ENCODE assay signal across 17 cellular contexts in the genomic region with DNA sequence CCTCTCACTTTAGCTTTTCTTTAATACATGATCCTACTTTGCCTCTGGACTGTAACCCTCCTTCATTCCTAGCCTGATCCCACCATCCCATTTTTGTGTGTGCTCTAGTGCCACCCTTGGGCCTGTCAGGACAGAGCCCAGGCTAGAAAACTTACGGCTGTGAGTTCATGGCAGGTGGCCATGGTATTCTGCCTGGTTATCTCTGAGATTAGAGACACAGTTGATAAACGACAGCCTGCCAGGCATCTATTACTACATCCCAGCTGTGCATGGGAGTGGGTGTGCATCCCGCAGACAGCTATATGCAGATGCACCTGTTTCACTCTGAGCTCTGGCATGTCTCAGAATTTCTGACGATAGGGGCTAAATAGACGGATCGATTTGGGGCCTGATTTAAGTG.
DNase-seq lines count a peak whose midpoint lies in the region; ATAC-seq, FAIRE-seq and TF ChIP-seq lines count a peak whose summit lies in the region.
"Had no signal": no experiment of that assay in that cellular context is flagged by ENCODE, and none has a peak within 500 bp of the region (broad histone marks: within the 10 kb centered on the region; RNA-seq: fewer than 3 reads in every experiment).

No MANE protein-coding gene starts in this region.

- H3K27me3 ChIP-seq in H1 (replicated peaks in 1 of 4; ENCODE audit: control insufficient read depth in 3 of 4, extremely low read depth in 1 of 4, insufficient read depth in 3 of 4, low read length in 3 of 4) = no peaks in the 10 kb centered on the region

- peak; percentile 26 to 41; a peak in 2 of 4 replicates for TF ChIP-seq RAD21 in H1 (IDR thresholded peaks at IDR 0.05 in 1 of 2, conservative IDR thresholded peaks at IDR 0.05 in 1 of 2; ENCODE audit: low read depth in 2 of 2, low read length in 2 of 2)

- no peak overlapping the region for H2BK20ac ChIP-seq in H1 (ENCODE audit: low read length)

- H2BK120ac ChIP-seq in H1 (replicated peaks; ENCODE audit: low read depth, low read length) = no peak overlapping the region

- H3K23ac ChIP-seq in H1 (ENCODE audit: insufficient read length) = no peak overlapping the region

- no peaks in the 10 kb centered on the region for H3K79me2 ChIP-seq in H1 (ENCODE audit: control insufficient read depth in 1 of 2, insufficient read depth in 2 of 2, low read length in 2 of 2)

- no peak overlapping the region for H3K4me2 ChIP-seq in H1 (ENCODE audit: insufficient read depth in 1 of 2, low read depth in 2 of 2, low read length in 2 of 2)

- no peak overlapping the region for H2BK5ac ChIP-seq in H1 (ENCODE audit: low read depth, low read length)

- ATAC-seq in GM19397 (IDR thresholded peaks at IDR 0.05; ENCODE audit: unreplicated experiment) = no peak

- H2AFZ ChIP-seq in H1 (ENCODE audit: low read length) = no peak overlapping the region
- H2AFZ ChIP-seq: GM23248 had no signal

- H4K8ac ChIP-seq in H1 (ENCODE audit: extremely low read depth, insufficient read depth, low read length) = no peak overlapping the region

- no peaks in the 10 kb centered on the region for H4K20me1 ChIP-seq in H1 (replicated peaks in 1 of 2; ENCODE audit: control insufficient read depth in 1 of 2, insufficient read depth in 2 of 2, low read length in 2 of 2)

- no peaks in the 10 kb centered on the region for H3K23me2 ChIP-seq in H1 (ENCODE audit: low read depth, low read length)

- H3K56ac ChIP-seq in H1 (replicated peaks; ENCODE audit: insufficient read length, low read depth, low read length) = no peak overlapping the region

- peaks cover 5 to 6% of the 10 kb centered on the region in 2 experiments for H3K9me3 ChIP-seq in H1 (ENCODE audit: insufficient read depth in 2 of 2, low read depth in 1 of 2, low read length in 1 of 2)
- H3K9me3 ChIP-seq: HAP-1 had no signal

- TF ChIP-seq EP300 in H1 (IDR thresholded peaks at IDR 0.05; ENCODE audit: borderline replicate concordance in 1 of 2, low read depth in 2 of 2, low read length in 2 of 2) = no peak

- WGBS in H1 (ENCODE audit: extremely low coverage in 1 of 2, insufficient coverage in 1 of 2, insufficient read length in 1 of 2, insufficient replicate concordance in 2 of 2, low coverage in 1 of 2, low lambda C conversion rate in 2 of 2, missing lambda C conversion rate in 1 of 2), 2 experiments = 85% methylated on average over 6 of the region's 6 CpGs; no CpG with 5 or more reads in 1 of the 2 experiments

- H2AK5ac ChIP-seq in H1 (ENCODE audit: low read depth, low read length) = no peak overlapping the region

- no peak overlapping the region for H3K4me3 ChIP-seq in H1 (ENCODE audit: extremely low read depth in 1 of 4, insufficient read depth in 2 of 4, low read depth in 3 of 4, low read length in 4 of 4)
- H3K4me3 ChIP-seq: GM23248, HAP-1 had no signal

- no peak overlapping the region for H2BK15ac ChIP-seq in H1 (ENCODE audit: low read length)

- no peaks in the 10 kb centered on the region for H3K4me1 ChIP-seq in H1 (replicated peaks in 1 of 4; ENCODE audit: control insufficient read depth in 3 of 4, insufficient read depth in 4 of 4, low read length in 3 of 4)
- H3K4me1 ChIP-seq: HAP-1 had no signal

- no peak overlapping the region for H4K5ac ChIP-seq in H1 (ENCODE audit: insufficient read length, low read depth, low read length)

- H4K91ac ChIP-seq in H1 (replicated peaks; ENCODE audit: insufficient read length, low read length) = no peak overlapping the region

- H3K14ac ChIP-seq in H1 (ENCODE audit: insufficient read length) = no peak overlapping the region

- H3K18ac ChIP-seq in H1 (ENCODE audit: extremely low read depth, low read length) = no peak overlapping the region

- no peak for FAIRE-seq in H1 (lab: Jason Lieb, UNC)
- FAIRE-seq: A204.1, RCC 7860 had no signal

- no peaks in the 10 kb centered on the region for H3K36me3 ChIP-seq in H1 (ENCODE audit: control insufficient read depth in 2 of 4, insufficient read depth in 4 of 4, low read length in 3 of 4)
- H3K36me3 ChIP-seq: HAP-1 had no signal

- TF ChIP-seq POLR2A in H1 (IDR thresholded peaks at IDR 0.05; ENCODE audit: control extremely low read depth in 1 of 2, low read depth in 2 of 2, low read length in 2 of 2) = no peak

- H3K9ac ChIP-seq in H1 (replicated peaks in 1 of 4; ENCODE audit: extremely low read depth in 1 of 4, low read depth in 3 of 4, low read length in 3 of 4) = no peak overlapping the region
- H3K9ac ChIP-seq: GM23248 had no signal

- DNase-seq in NCI-H82 (lab: John Stamatoyannopoulos, UW) (peak; percentile 46), NCI-H82 treated with DMSO at 0.1 percent for 48 hours (lab: John Stamatoyannopoulos, UW; ENCODE audit: unreplicated experiment) (no peak), NCI-H2171 (lab: John Stamatoyannopoulos, UW) (peak; percentile 11), H1 (ENCODE audit: low read depth in 1 of 2, low spot score in 2 of 2) (no peak), HCEC 1CT (no peak)
- no peak for DNase-seq in activated CD8-positive, alpha-beta memory T cell treated with anti-CD3 and anti-CD28 coated beads for 24 hours
- DNase-seq: DMS79, GM23248, KG1, NCI-H1092 treated with DMSO at 0.1 percent for 48 hours, NCI-H2081 treated with DMSO at 0.1 percent for 48 hours, NCI-H774, OCI-M1 had no signal

- POLR2A ChIA-PET in H1 (lab: Charles Lee; ENCODE audit: partially characterized antibody) = no interaction called here

- no peak overlapping the region for H3K27ac ChIP-seq in H1 (ENCODE audit: low read depth, low read length)
- H3K27ac ChIP-seq: GM23248 had no signal

- peak in 1 of 3 experiments; percentile 8; a peak in 1 of 4 replicates for TF ChIP-seq CTCF in H1 (IDR thresholded peaks at IDR 0.05; ENCODE audit: control extremely low read depth in 1 of 3, insufficient read depth in 1 of 3, low read depth in 1 of 3, low read length in 3 of 3)

- no peaks in the 10 kb centered on the region for H3K79me1 ChIP-seq in H1 (ENCODE audit: low read depth, low read length)

- CTCF ChIA-PET in H1 (lab: Charles Lee; ENCODE audit: partially characterized antibody) = interaction anchor here (1.3 kb wide), 1 partner anchor 60 kb away, joined by 3 read pairs; no protein-coding TSS in a partner anchor

- H3K4ac ChIP-seq in H1 (replicated peaks; ENCODE audit: insufficient read length, low read depth, low read length) = no peak overlapping the region

- no peak overlapping the region for H2BK12ac ChIP-seq in H1 (ENCODE audit: low read depth, low read length)

TF ChIP-seq in H1, 55 proteins besides CTCF, POLR2A, EP300 and RAD21 (continues in another document):
- TF ChIP-seq TCF12 (IDR thresholded peaks at IDR 0.05; ENCODE audit: low read depth, low read length) (no peak), CEBPB (IDR thresholded peaks at IDR 0.05; ENCODE audit: low read depth, low read length) (no peak), ZNF274 (IDR thresholded peaks at IDR 0.05; ENCODE audit: borderline replicate concordance, extremely low read depth, low read length) (no peak), EGR1 (IDR thresholded peaks at IDR 0.05; ENCODE audit: borderline replicate concordance, low read depth, low read length) (no peak), SIX5 (IDR thresholded peaks at IDR 0.05; ENCODE audit: low read depth, low read length) (no peak), JUND (IDR thresholded peaks at IDR 0.05; ENCODE audit: low read length) (no peak), YY1 (IDR thresholded peaks at IDR 0.05; ENCODE audit: low read depth, low read length) (no peak), TEAD4 (IDR thresholded peaks at IDR 0.05; ENCODE audit: low read depth, low read length) (no peak), SAP30 (IDR thresholded peaks at IDR 0.05; ENCODE audit: insufficient read depth, insufficient replicate concordance, low read length) (no peak), CBX5 (IDR thresholded peaks at IDR 0.05; ENCODE audit: low read depth, low read length) (no peak), FOSL1 (IDR thresholded peaks at IDR 0.05; ENCODE audit: insufficient read depth, low read depth, low read length) (no peak)
- TF ChIP-seq, protein P1, sequence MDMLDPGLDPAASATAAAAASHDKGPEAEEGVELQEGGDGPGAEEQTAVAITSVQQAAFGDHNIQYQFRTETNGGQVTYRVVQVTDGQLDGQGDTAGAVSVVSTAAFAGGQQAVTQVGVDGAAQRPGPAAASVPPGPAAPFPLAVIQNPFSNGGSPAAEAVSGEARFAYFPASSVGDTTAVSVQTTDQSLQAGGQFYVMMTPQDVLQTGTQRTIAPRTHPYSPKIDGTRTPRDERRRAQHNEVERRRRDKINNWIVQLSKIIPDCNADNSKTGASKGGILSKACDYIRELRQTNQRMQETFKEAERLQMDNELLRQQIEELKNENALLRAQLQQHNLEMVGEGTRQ (IDR thresholded peaks at IDR 0.05; ENCODE audit: low read length) = no peak

Comparison
In these comparisons a context has a peak if more than half of its experiments do, and no peak if none do; other contexts are left out.
1. DNase-seq: peak in NCI-H82 (single experiment) and NCI-H2171 (single experiment); none in NCI-H82 treated with DMSO at 0.1 percent for 48 hours (single experiment), H1 (0 of 2), activated CD8-positive, alpha-beta memory T cell treated with anti-CD3 and anti-CD28 coated beads for 24 hours (single experiment) and HCEC 1CT (single experiment).